Comparison of ENCODE assay signal across 1 cellular context in the genomic region with DNA sequence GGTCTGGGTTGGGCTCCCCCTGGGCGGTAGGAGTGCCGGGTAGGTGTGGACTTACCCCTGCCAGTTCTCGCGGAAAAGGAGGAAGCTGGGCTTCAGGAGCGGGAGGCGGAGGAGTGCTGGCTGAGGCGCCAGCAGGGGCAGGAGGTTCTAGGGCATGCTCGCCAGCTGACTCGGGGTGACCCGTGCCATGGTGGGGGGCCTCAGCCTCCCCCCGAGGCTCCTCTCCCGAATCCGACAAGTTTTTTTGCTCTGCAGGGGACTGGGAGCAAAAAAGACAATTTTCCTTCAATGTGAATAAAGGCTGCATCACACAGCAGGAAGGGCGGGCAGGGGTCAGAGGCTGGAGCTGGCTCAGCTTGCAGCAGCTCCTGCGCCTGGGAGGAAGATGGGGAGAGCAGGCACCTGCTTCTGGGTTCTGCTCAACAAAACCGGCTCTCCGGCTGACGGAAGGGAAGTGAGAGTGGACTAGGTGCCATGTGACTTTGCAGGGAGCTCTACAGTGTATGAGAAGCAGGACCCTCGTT.
TF ChIP-seq lines count a peak whose summit lies in the region.

No MANE protein-coding gene starts in this region.

TF ChIP-seq in endothelial cell of umbilical vein, 7 proteins besides CTCF, POLR2A, EP300 and RAD21 (continued from another document):
- TF ChIP-seq JUN (IDR thresholded peaks at IDR 0.05; ENCODE audit: borderline replicate concordance, insufficient read depth, insufficient read length, low read depth): no peak
- TF ChIP-seq EZH2 (IDR thresholded peaks at IDR 0.05; ENCODE audit: borderline replicate concordance, low read depth, low read length, severe bottlenecking): no peak
- no peak for TF ChIP-seq POLR2AphosphoS5 (IDR thresholded peaks at IDR 0.05; ENCODE audit: insufficient read depth, low read depth, low read length)
- no peak for TF ChIP-seq FOS (IDR thresholded peaks at IDR 0.05; ENCODE audit: borderline replicate concordance, insufficient read depth, low read length)
- TF ChIP-seq, protein P1, sequence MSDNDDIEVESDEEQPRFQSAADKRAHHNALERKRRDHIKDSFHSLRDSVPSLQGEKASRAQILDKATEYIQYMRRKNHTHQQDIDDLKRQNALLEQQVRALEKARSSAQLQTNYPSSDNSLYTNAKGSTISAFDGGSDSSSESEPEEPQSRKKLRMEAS (IDR thresholded peaks at IDR 0.05; ENCODE audit: insufficient read depth, insufficient read length): no peak
- no peak for TF ChIP-seq GATA2 (IDR thresholded peaks at IDR 0.05; ENCODE audit: insufficient read depth, insufficient read length, low read depth, low read length)
TF ChIP-seq in endothelial cell of umbilical vein: peak in this region for 0.
